In genomic region chr12:104638218-104638617, GRCh38 we compare ENCODE assay signal across 17 cellular contexts.
"Had no signal": no experiment of that assay in that cellular context is flagged by ENCODE, and none has a peak within 500 bp of the region (broad histone marks: within the 10 kb centered on the region; RNA-seq: fewer than 3 reads in every experiment).

No MANE protein-coding gene starts in this region.

- DNase-seq: activated CD4-positive, alpha-beta T cell treated with anti-CD3 and anti-CD28 coated beads for 4 hours; activated gamma-delta T cell; activated T-cell treated with anti-CD3 and anti-CD28 coated beads for 4 hours; colonic mucosa; effector CD8-positive, alpha-beta T cell; foreskin melanocyte; head of caudate nucleus; islet precursor cell; naive thymus-derived CD8-positive, alpha-beta T cell; stimulated activated CD4-positive, alpha-beta T cell treated with anti-CD3 and anti-CD28 coated beads, Interleukin-12 subunit alpha, Interleukin-12 subunit beta, amount 100 ng/mL, for 4 hours; stomach; T-cell; WERI-Rb-1 had no signal

- H3K4me3 ChIP-seq: colonic mucosa, lung, stomach, thoracic aorta had no signal

- H3K27me3 Mint-ChIP-seq: naive thymus-derived CD8-positive, alpha-beta T cell; T-cell had no signal

- FAIRE-seq: astrocyte, urothelium cell line had no signal

- H3K27ac ChIP-seq: colonic mucosa, thoracic aorta, WERI-Rb-1 had no signal

- H3K9me3 ChIP-seq: colonic mucosa, stomach, thoracic aorta had no signal

- H3K36me3 ChIP-seq: colonic mucosa, stomach, thoracic aorta, WERI-Rb-1 had no signal

- ATAC-seq: naive thymus-derived CD8-positive, alpha-beta T cell; T-cell had no signal

- H3K4me1 ChIP-seq: colonic mucosa had no signal

- H3K4me3 Mint-ChIP-seq: T-cell had no signal

- H3K27me3 ChIP-seq: colonic mucosa, stomach had no signal
